ENCODE assay signal across 8 cellular contexts in the genomic region with DNA sequence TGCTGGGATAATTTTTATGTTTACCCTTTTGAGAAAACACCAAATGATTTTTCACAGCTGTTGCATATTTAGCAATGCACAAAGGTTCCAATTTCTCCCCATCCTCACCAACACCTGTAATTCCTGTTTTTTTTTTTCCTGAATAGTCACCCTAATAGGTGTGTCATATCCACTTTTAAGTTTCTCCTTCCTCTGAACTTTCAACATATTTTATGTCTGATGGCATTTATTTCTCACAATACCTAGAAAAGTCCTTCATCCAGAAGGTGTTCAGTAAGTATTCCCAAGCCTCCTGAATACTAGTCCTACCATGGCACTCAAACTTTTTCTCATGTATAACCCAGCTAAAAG. TPM values are rescaled to one million over a fixed set of nuclear protein-coding genes. Genes with fewer than 3 reads are reported as not detected.
DNase-seq lines count a peak whose midpoint lies in the region; ATAC-seq and TF ChIP-seq lines count a peak whose summit lies in the region.

No MANE protein-coding gene starts in this region.

- H3K27ac Mint-ChIP-seq in progenitor cell of endocrine pancreas: peak overlapping the region; percentile 100

- TF ChIP-seq POLR2A in esophagus muscularis mucosa (IDR thresholded peaks at IDR 0.05; ENCODE audit: low read depth): no peak

- H3K4me3 Mint-ChIP-seq in progenitor cell of endocrine pancreas (ENCODE audit: low read depth): peak overlapping the region; percentile 99

- H3K4me1 ChIP-seq in ES-I3 (ENCODE audit: insufficient read depth, low read length) (peaks cover 6% of the 10 kb centered on the region), SJCRH30 (peaks cover 6% of the 10 kb centered on the region; the same call in 1 of the 2 replicates), esophagus muscularis mucosa (peaks cover 29 to 58% (median 55%) of the 10 kb centered on the region in 4 donors)

- no peaks in the 10 kb centered on the region for H3K27me3 ChIP-seq in SJCRH30
- H3K27me3 ChIP-seq in esophagus muscularis mucosa: no peaks in the 10 kb centered on the region

- no peaks in the 10 kb centered on the region for H3K9me3 Mint-ChIP-seq in progenitor cell of endocrine pancreas (ENCODE audit: low read depth)

- DNase-seq in SJCRH30: no peak
- DNase-seq in esophagus muscularis mucosa (ENCODE audit: extremely low spot score): no peak
- DNase-seq in progenitor cell of endocrine pancreas (ENCODE audit: low spot score, unreplicated experiment): no peak
- DNase-seq in NCI-H524 (lab: John Stamatoyannopoulos, UW): no peak
- no peak for DNase-seq in ureter (ENCODE audit: low spot score)
- no peak for DNase-seq in DMS79 treated with DMSO at 0.1 percent for 48 hours (lab: John Stamatoyannopoulos, UW)

- peak overlapping the region; percentile 99 for H3K9ac ChIP-seq in ES-I3 (ENCODE audit: low read depth, low read length)

- no peak for ATAC-seq in HG03457 (IDR thresholded peaks at IDR 0.05; ENCODE audit: unreplicated experiment)

- TF ChIP-seq CTCF in esophagus muscularis mucosa (IDR thresholded peaks at IDR 0.05): no peak
- no peak for TF ChIP-seq CTCF in progenitor cell of endocrine pancreas (IDR thresholded peaks at IDR 0.05; ENCODE audit: unreplicated experiment)

- peaks cover 28% of the 10 kb centered on the region for H3K36me3 Mint-ChIP-seq in progenitor cell of endocrine pancreas (ENCODE audit: insufficient read depth)

- peak overlapping the region; percentile 80 for H3K27ac ChIP-seq in SJCRH30
- peak overlapping the region; percentile 89 to 97 (median 93) for H3K27ac ChIP-seq in esophagus muscularis mucosa (replicated peaks in 1 of 4)

- no peaks in the 10 kb centered on the region for H3K9me3 ChIP-seq in ES-I3 (ENCODE audit: control insufficient read depth, insufficient read depth, low read length)
- no peaks in the 10 kb centered on the region for H3K9me3 ChIP-seq in SJCRH30 (replicated peaks)
- H3K9me3 ChIP-seq in esophagus muscularis mucosa: no peaks in the 10 kb centered on the region

- H3K4me1 Mint-ChIP-seq in progenitor cell of endocrine pancreas (ENCODE audit: low read depth): peaks cover 14% of the 10 kb centered on the region

- peaks cover 44% of the 10 kb centered on the region for H3K36me3 ChIP-seq in ES-I3 (ENCODE audit: insufficient read depth, low read length)
- peaks cover 61% of the 10 kb centered on the region for H3K36me3 ChIP-seq in SJCRH30
- H3K36me3 ChIP-seq in esophagus muscularis mucosa: peaks cover 42 to 54% (median 48%) of the 10 kb centered on the region in 4 donors

- H3K4me3 ChIP-seq in SJCRH30: peak overlapping the region; percentile 77
- peak overlapping the region; percentile 64 to 83 (median 72) for H3K4me3 ChIP-seq in esophagus muscularis mucosa

- no peak for TF ChIP-seq EP300 in esophagus muscularis mucosa (IDR thresholded peaks at IDR 0.05)

- intact Hi-C loops in esophagus muscularis mucosa (cut with DNase I): no loop called here

- no peaks in the 10 kb centered on the region for H3K27me3 Mint-ChIP-seq in progenitor cell of endocrine pancreas

RNA-seq across cellular contexts. Expression of gene RPL24, which starts 1.5 kb away (rescaled TPM):
- 5,296 and 6,510 TPM in 2 replicates for total RNA-seq in SJCRH30 (2014; rRNA removed; shearing (Covaris generic))
- total RNA-seq in esophagus muscularis mucosa: 1,000 to 10,000 TPM; 1,560 to 1,805 (median 1,727) TPM
- total RNA-seq in progenitor cell of endocrine pancreas: 1,063 and 1,124 TPM in 2 replicates
- total RNA-seq in ureter: 1,195 TPM

RNA-seq across cellular contexts. Expression of gene ZBTB11, which starts 8.1 kb away (rescaled TPM):
- total RNA-seq in SJCRH30 (2014; rRNA removed; shearing (Covaris generic)): 28.6 and 31.3 TPM in 2 replicates
- total RNA-seq in esophagus muscularis mucosa: 10 to 100 TPM; 15.3 to 20.8 (median 16.9) TPM
- 17.8 and 18.8 TPM in 2 replicates for total RNA-seq in progenitor cell of endocrine pancreas
- total RNA-seq in ureter: 19.1 TPM

RNA-seq across cellular contexts. Expression of gene CEP97, which starts 39.4 kb away (rescaled TPM):
- total RNA-seq in SJCRH30 (2014; rRNA removed; shearing (Covaris generic)): 46.3 and 48.9 TPM in 2 replicates
- 10 to 100 TPM in 1 of 4 donors, 1 to 10 TPM in 3; 7.2 to 10.4 (median 8.0) TPM for total RNA-seq in esophagus muscularis mucosa
- total RNA-seq in progenitor cell of endocrine pancreas: 21.9 and 24.5 TPM in 2 replicates
- 9.1 TPM for total RNA-seq in ureter
